13 cellular contexts compared by ENCODE assay signal in the genomic region with DNA sequence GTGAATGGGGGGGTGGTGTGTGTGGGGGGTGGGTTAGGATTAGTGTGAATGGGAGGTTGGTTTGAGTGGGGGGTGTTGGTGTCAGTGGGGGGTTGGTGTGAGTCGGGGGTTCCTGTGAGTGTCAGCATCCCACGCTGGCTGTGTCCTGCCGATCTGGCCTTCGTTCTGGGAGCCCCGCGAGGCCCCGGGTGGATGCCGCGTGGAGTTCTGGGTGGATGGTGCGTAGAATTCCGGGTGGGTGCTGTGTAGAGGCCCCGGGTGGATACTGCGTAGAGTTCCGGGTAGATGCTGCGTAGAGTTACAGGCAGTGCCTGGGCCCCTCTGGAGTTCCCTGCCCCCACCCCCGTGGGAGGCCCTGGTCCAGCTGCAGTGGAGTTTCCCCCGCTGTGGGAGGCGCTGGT.
"Had no signal": no experiment of that assay in that cellular context is flagged by ENCODE, and none has a peak within 500 bp of the region (broad histone marks: within the 10 kb centered on the region; RNA-seq: fewer than 3 reads in every experiment).

No MANE protein-coding gene starts in this region.

- H3K4me1 Mint-ChIP-seq: activated naive CD4-positive, alpha-beta T cell treated with anti-CD3 and anti-CD28 coated beads, Interleukin-2, amount 10 ng/mL, durations not matched to agents 7 days and 5 days; activated T-helper 17 cell treated with anti-CD3 and anti-CD28 coated beads, Interleukin-2, amount 50 U/mL, for 72 hours; endodermal cell; nephron had no signal

- H3K9me3 Mint-ChIP-seq: activated B cell treated with CpG ODN at 0.5 μM for 24 hours; activated naive CD4-positive, alpha-beta T cell treated with anti-CD3 and anti-CD28 coated beads, Interleukin-2, amount 10 ng/mL, durations not matched to agents 7 days and 5 days; activated T-helper 17 cell treated with anti-CD3 and anti-CD28 coated beads, Interleukin-2, amount 50 U/mL, for 72 hours; nephron; stimulated activated naive B cell treated with anti-CD40 and anti-IgM and Interleukin-4, amounts not matched to agents 10 μg/mL and 1 μg/mL and 100 μg/mL, for 72 hours; T-helper 1 cell treated with Interleukin-12 subunit alpha and Interleukin-12 subunit beta and Interleukin-4 antibody, amounts not matched to agents 30 μg/mL and 1 μg/mL, for 36 hours; type B pancreatic cell had no signal

- DNase-seq: activated B cell treated with CpG ODN at 0.5 μM for 24 hours; activated CD4-positive, alpha-beta T cell treated with anti-CD3 and anti-CD28 coated beads, Interleukin-2, amount 50 U/mL, for 1 hour; activated naive CD4-positive, alpha-beta T cell treated with anti-CD3 and anti-CD28 coated beads, Interleukin-2, amount 10 ng/mL, durations not matched to agents 7 days and 5 days; activated T-cell treated with anti-CD3 and anti-CD28 coated beads for 4 hours; endodermal cell; erythroblast; hippocampal formation; mammary epithelial cell; stimulated activated naive B cell treated with anti-CD40 and anti-IgM and Interleukin-4, amounts not matched to agents 10 μg/mL and 1 μg/mL and 100 μg/mL, for 72 hours had no signal

- H3K27me3 Mint-ChIP-seq: activated B cell treated with CpG ODN at 0.5 μM for 24 hours; activated naive CD4-positive, alpha-beta T cell treated with anti-CD3 and anti-CD28 coated beads, Interleukin-2, amount 10 ng/mL, durations not matched to agents 7 days and 5 days; activated T-helper 17 cell treated with anti-CD3 and anti-CD28 coated beads, Interleukin-2, amount 50 U/mL, for 72 hours; stimulated activated naive B cell treated with anti-CD40 and anti-IgM and Interleukin-4, amounts not matched to agents 10 μg/mL and 1 μg/mL and 100 μg/mL, for 72 hours; type B pancreatic cell had no signal

- H3K36me3 Mint-ChIP-seq: type B pancreatic cell had no signal

- H3K4me3 Mint-ChIP-seq: activated B cell treated with CpG ODN at 0.5 μM for 24 hours; activated naive CD4-positive, alpha-beta T cell treated with anti-CD3 and anti-CD28 coated beads, Interleukin-2, amount 10 ng/mL, durations not matched to agents 7 days and 5 days; activated T-helper 17 cell treated with anti-CD3 and anti-CD28 coated beads, Interleukin-2, amount 50 U/mL, for 72 hours; endodermal cell; nephron; T-helper 1 cell treated with Interleukin-12 subunit alpha and Interleukin-12 subunit beta and Interleukin-4 antibody, amounts not matched to agents 30 μg/mL and 1 μg/mL, for 36 hours; type B pancreatic cell had no signal

- H3K27ac Mint-ChIP-seq: activated B cell treated with CpG ODN at 0.5 μM for 24 hours; activated naive CD4-positive, alpha-beta T cell treated with anti-CD3 and anti-CD28 coated beads, Interleukin-2, amount 10 ng/mL, durations not matched to agents 7 days and 5 days; activated T-helper 17 cell treated with anti-CD3 and anti-CD28 coated beads, Interleukin-2, amount 50 U/mL, for 72 hours; endodermal cell; nephron; stimulated activated naive B cell treated with anti-CD40 and anti-IgM and Interleukin-4, amounts not matched to agents 10 μg/mL and 1 μg/mL and 100 μg/mL, for 72 hours; T-helper 1 cell treated with Interleukin-12 subunit alpha and Interleukin-12 subunit beta and Interleukin-4 antibody, amounts not matched to agents 30 μg/mL and 1 μg/mL, for 36 hours; type B pancreatic cell had no signal
